ENCODE assay signal across 8 cellular contexts in the genomic region with DNA sequence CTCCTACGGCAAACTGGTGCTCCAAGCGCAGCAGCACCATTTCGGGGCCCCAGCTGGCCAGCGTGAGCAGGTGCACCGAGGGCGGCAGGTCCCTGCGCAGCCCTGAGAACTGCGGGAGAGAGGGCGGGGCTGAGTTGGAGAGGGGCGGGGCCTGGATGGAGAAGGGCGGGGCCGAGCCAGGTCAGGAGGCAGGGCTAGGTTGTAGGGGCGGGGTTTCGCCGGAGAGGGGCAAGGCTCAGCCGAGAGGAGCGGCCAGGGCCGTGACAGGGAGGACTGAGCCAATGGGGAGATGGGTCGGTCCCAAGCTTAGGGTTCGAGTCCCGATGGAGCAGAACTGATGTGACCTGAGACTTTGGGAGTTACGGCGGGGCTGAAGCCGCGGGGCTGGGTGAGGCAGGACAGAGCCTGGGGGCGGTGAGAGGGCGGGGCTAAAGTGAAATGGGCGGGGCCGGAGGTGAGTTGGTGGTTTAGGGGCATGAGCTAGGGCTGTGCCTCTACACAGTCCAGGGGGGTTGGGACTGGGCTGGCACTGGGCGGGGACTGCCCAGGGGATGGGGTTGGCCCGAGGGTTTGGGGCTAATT. TPM values are rescaled to one million over a fixed set of nuclear protein-coding genes. Genes with fewer than 3 reads are reported as not detected.
DNase-seq lines count a peak whose midpoint lies in the region; ATAC-seq and TF ChIP-seq lines count a peak whose summit lies in the region.

No MANE protein-coding gene starts in this region.

- H3K9me3 ChIP-seq in CD4-positive, alpha-beta T cell (ENCODE audit: control insufficient read depth, low read length): no peaks in the 10 kb centered on the region
- no peaks in the 10 kb centered on the region for H3K9me3 ChIP-seq in lung (ENCODE audit: control insufficient read depth in 2 of 2, insufficient read depth in 1 of 2, low read length in 1 of 2)

- no peak overlapping the region for H3K4me3 Mint-ChIP-seq in CD4-positive, alpha-beta T cell
- H3K4me3 Mint-ChIP-seq in chondrocyte (ENCODE audit: unreplicated experiment): no peak overlapping the region

- 22 to 30% methylated on average over 29 to 31 of the region's 31 CpGs for WGBS in lung, 2 donors

- intact Hi-C loops in CD4-positive, alpha-beta T cell (cut with DNase I, micrococcal nuclease): no loop called here

- peaks cover 0 to 5% of the 10 kb centered on the region in 2 donors for H3K4me1 ChIP-seq in lung (ENCODE audit: control insufficient read depth in 2 of 2, insufficient read depth in 2 of 2, low read length in 2 of 2)

- no peaks in the 10 kb centered on the region for H3K27me3 ChIP-seq in CD4-positive, alpha-beta T cell (ENCODE audit: control insufficient read depth, insufficient read depth, low read length)
- H3K27me3 ChIP-seq in lung (ENCODE audit: control insufficient read depth, insufficient read depth): no peaks in the 10 kb centered on the region

- peak; percentile 80 for ATAC-seq in CD4-positive, alpha-beta T cell (ENCODE audit: poor library complexity)
- peak; percentile 91 for ATAC-seq in lung (ENCODE audit: insufficient read depth, low FRiP score)
- ATAC-seq in GM19467 (IDR thresholded peaks at IDR 0.05; ENCODE audit: unreplicated experiment): no peak

- TF ChIP-seq CTCF in CD4-positive, alpha-beta T cell (IDR thresholded peaks at IDR 0.05): no peak
- no peak for TF ChIP-seq CTCF in choroid plexus epithelial cell (conservative IDR thresholded peaks at IDR 0.05; ENCODE audit: low read depth, low read length)
- no peak for TF ChIP-seq CTCF in lung (IDR thresholded peaks at IDR 0.05; ENCODE audit: control extremely low read depth, extremely low read depth)
- TF ChIP-seq CTCF in chondrocyte (IDR thresholded peaks at IDR 0.05): no peak

- POLR2A ChIA-PET in CD4-positive, alpha-beta T cell (lab: Charles Lee): no interaction called here

- CTCF ChIA-PET in CD4-positive, alpha-beta T cell (lab: Charles Lee): no interaction called here

- peaks cover 0 to 9% of the 10 kb centered on the region in 2 donors for H3K36me3 ChIP-seq in lung (ENCODE audit: control insufficient read depth in 2 of 2, insufficient read depth in 2 of 2, low read length in 2 of 2)

- H3K27ac ChIP-seq in CD4-positive, alpha-beta T cell (ENCODE audit: low read depth, low read length): no peak overlapping the region
- H3K27ac ChIP-seq in lung (ENCODE audit: low read depth in 1 of 2, low read length in 1 of 2): no peak overlapping the region

- H3K4me1 Mint-ChIP-seq in CD4-positive, alpha-beta T cell (ENCODE audit: low read depth): no peaks in the 10 kb centered on the region
- peaks cover 4% of the 10 kb centered on the region for H3K4me1 Mint-ChIP-seq in chondrocyte (ENCODE audit: low read depth)

- no peaks in the 10 kb centered on the region for H3K27me3 Mint-ChIP-seq in CD4-positive, alpha-beta T cell
- H3K27me3 Mint-ChIP-seq in chondrocyte (ENCODE audit: low read depth): no peaks in the 10 kb centered on the region

- peak in 2 of 10 experiments; percentile 23 for DNase-seq in CD4-positive, alpha-beta T cell
- peak; percentile 59 for DNase-seq in NCI-H1048 (lab: John Stamatoyannopoulos, UW)
- peak; percentile 51 for DNase-seq in choroid plexus epithelial cell (ENCODE audit: low read depth)
- peak; percentile 82 for DNase-seq in lung (ENCODE audit: low spot score)
- peak; percentile 77 for DNase-seq in ureter (ENCODE audit: low spot score)
- DNase-seq in chondrocyte (ENCODE audit: low spot score): no peak
- no peak for DNase-seq in T1000 (lab: John Stamatoyannopoulos, UW)

- no peak overlapping the region for H3K27ac Mint-ChIP-seq in CD4-positive, alpha-beta T cell
- H3K27ac Mint-ChIP-seq in chondrocyte (ENCODE audit: unreplicated experiment): no peak overlapping the region

- H3K4me3 ChIP-seq in choroid plexus epithelial cell (ENCODE audit: low read depth, low read length) (peak overlapping the region; percentile 22), lung (no peak overlapping the region)

- H3K36me3 Mint-ChIP-seq in CD4-positive, alpha-beta T cell (ENCODE audit: low read depth): peaks cover 30% of the 10 kb centered on the region
- H3K36me3 Mint-ChIP-seq in chondrocyte (ENCODE audit: low read depth): peaks cover 8% of the 10 kb centered on the region

- H3K9me3 Mint-ChIP-seq in CD4-positive, alpha-beta T cell: no peaks in the 10 kb centered on the region
- H3K9me3 Mint-ChIP-seq in chondrocyte (ENCODE audit: low read depth): no peaks in the 10 kb centered on the region

RNA-seq across cellular contexts. Expression of a gene that starts 19.0 kb away (rescaled TPM):
- total RNA-seq in CD4-positive, alpha-beta T cell: 100 to 1,000 TPM in 1 of 2 experiments, 10 to 100 TPM in 1; 95.9 to 109 TPM
- total RNA-seq in lung: 100 to 1,000 TPM in 1 of 2 donors, 10 to 100 TPM in 1; 38.7 to 160 TPM
- 100 to 1,000 TPM in 1 of 2 donors, 10 to 100 TPM in 1; 93.2 to 118 TPM for polyA plus RNA-seq in lung
- total RNA-seq in ureter: 85.1 TPM
- 86.6 to 104 TPM (median 99.5 TPM) in 3 replicates for total RNA-seq in chondrocyte

RNA-seq across cellular contexts. Expression of a gene that starts 19.0 kb away (rescaled TPM):
- total RNA-seq in CD4-positive, alpha-beta T cell: 1 to 10 TPM; 6.5 to 6.6 TPM
- total RNA-seq in lung (10 to 100 TPM in 1 of 2 donors, 1 to 10 TPM in 1; 7.9 to 11.9 TPM), ureter (11.0 TPM), chondrocyte (9.6 to 13.5 TPM (median 12.7 TPM) in 3 replicates)
- 10 to 100 TPM; 11.8 to 15.8 TPM for polyA plus RNA-seq in lung

RNA-seq across cellular contexts. Expression of a gene that starts 34.1 kb away (rescaled TPM):
- 100 to 1,000 TPM; 112 to 113 TPM for total RNA-seq in CD4-positive, alpha-beta T cell
- total RNA-seq in lung: 10 to 100 TPM; 65.0 to 78.8 TPM
- 10 to 100 TPM; 70.7 to 80.8 TPM for polyA plus RNA-seq in lung
- total RNA-seq in ureter: 79.7 TPM
- 37.8 to 48.8 TPM (median 47.5 TPM) in 3 replicates for total RNA-seq in chondrocyte

RNA-seq across cellular contexts. Expression of a gene that starts 36.9 kb away (rescaled TPM):
- total RNA-seq in CD4-positive, alpha-beta T cell: 100 to 1,000 TPM; 102 to 103 TPM
- total RNA-seq in lung (10 to 100 TPM; 20.7 to 33.4 TPM), ureter (40.9 TPM), chondrocyte (15.5 to 26.1 TPM (median 17.9 TPM) in 3 replicates)
- 10 to 100 TPM in 1 of 2 donors, 1 to 10 TPM in 1; 5.5 to 10.1 TPM for polyA plus RNA-seq in lung

RNA-seq across cellular contexts. Expression of a gene that starts 37.0 kb away (rescaled TPM):
- total RNA-seq in CD4-positive, alpha-beta T cell: 1 to 10 TPM; 6.2 to 7.1 TPM
- total RNA-seq in lung (10 to 100 TPM in 1 of 2 donors, 1 to 10 TPM in 1; 7.7 to 10.4 TPM), ureter (12.1 TPM), chondrocyte (6.7 to 8.6 TPM (median 7.0 TPM) in 3 replicates)
- under 1 TPM; 0.94 to 0.96 TPM for polyA plus RNA-seq in lung

Comparison
In these comparisons a context has a peak if more than half of its experiments do, and no peak if none do; other contexts are left out.
1. DNase-seq: peak in NCI-H1048 (single experiment), choroid plexus epithelial cell (single experiment), lung (single experiment) and ureter (single experiment); none in chondrocyte (single experiment) and T1000 (single experiment).